In genomic region chr10:74431816-74432215, GRCh38 we compare ENCODE assay signal across 24 cellular contexts.
"Had no signal": no experiment of that assay in that cellular context is flagged by ENCODE, and none has a peak within 500 bp of the region (broad histone marks: within the 10 kb centered on the region; RNA-seq: fewer than 3 reads in every experiment).

No MANE protein-coding gene starts in this region.

- DNase-seq: colonic mucosa; cortex of kidney; dermis blood vessel endothelial cell; dorsolateral prefrontal cortex; effector CD4-positive, alpha-beta T cell; effector CD8-positive, alpha-beta T cell; effector memory CD4-positive, alpha-beta T cell; effector memory CD8-positive, alpha-beta T cell; endodermal cell; erythroblast; esophagus squamous epithelium; foreskin fibroblast; foreskin keratinocyte; foreskin melanocyte; gastrocnemius medialis; glutamatergic neuron; head of caudate nucleus; heart left ventricle; heart right ventricle had no signal

- H3K27me3 ChIP-seq: colonic mucosa, dorsolateral prefrontal cortex, esophagus muscularis mucosa, esophagus squamous epithelium, foreskin keratinocyte, gastrocnemius medialis, gastroesophageal sphincter, heart left ventricle, heart right ventricle had no signal

- H3K27ac ChIP-seq: colonic mucosa, coronary artery, dorsolateral prefrontal cortex, epithelial cell of prostate, esophagus muscularis mucosa, esophagus squamous epithelium, foreskin keratinocyte, gastrocnemius medialis, gastroesophageal sphincter, heart left ventricle, heart right ventricle had no signal

- ATAC-seq: effector memory CD8-positive, alpha-beta T cell; esophagus mucosa; foreskin keratinocyte; gastrocnemius medialis; gastroesophageal sphincter; heart left ventricle; heart right ventricle had no signal

- H3K36me3 ChIP-seq: colonic mucosa, esophagus muscularis mucosa, gastrocnemius medialis, gastroesophageal sphincter, heart left ventricle, heart right ventricle had no signal

- H3K4me1 ChIP-seq: colonic mucosa, esophagus squamous epithelium, gastrocnemius medialis, gastroesophageal sphincter had no signal

- H3K9me3 ChIP-seq: colonic mucosa, esophagus muscularis mucosa, esophagus squamous epithelium, gastrocnemius medialis, gastroesophageal sphincter, heart left ventricle, heart right ventricle had no signal

- H3K4me3 ChIP-seq: colonic mucosa, coronary artery, dorsolateral prefrontal cortex, esophagus muscularis mucosa, esophagus squamous epithelium, gastrocnemius medialis, gastroesophageal sphincter, heart left ventricle, heart right ventricle had no signal
